In the genomic region with DNA sequence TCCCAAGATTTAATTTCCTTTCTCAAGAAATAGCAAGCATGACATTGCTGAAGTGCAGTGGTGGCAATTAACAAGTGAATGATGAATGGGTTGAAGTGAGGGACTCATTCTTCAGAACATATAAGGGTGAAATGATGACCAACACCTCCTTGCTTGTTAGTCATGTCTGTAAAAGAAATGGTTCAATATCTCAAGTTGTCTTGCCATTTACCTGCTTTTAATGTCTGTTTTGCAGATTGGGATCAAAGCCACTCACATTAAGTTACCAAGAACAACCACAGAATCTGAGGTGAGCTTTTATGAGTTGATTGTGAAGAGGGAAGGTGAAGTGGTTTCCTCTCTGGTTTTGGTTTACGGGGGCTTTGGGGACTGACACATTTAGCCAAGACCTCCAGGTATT, we compare ENCODE assay signal across 23 cellular contexts.
"Had no signal": no experiment of that assay in that cellular context is flagged by ENCODE, and none has a peak within 500 bp of the region (broad histone marks: within the 10 kb centered on the region; RNA-seq: fewer than 3 reads in every experiment).

No MANE protein-coding gene starts in this region.

- DNase-seq: activated CD4-positive, alpha-beta T cell treated with anti-CD3 and anti-CD28 coated beads, Interleukin-2, amount 50 U/mL, for 1 hour; activated CD4-positive, CD25-positive, alpha-beta regulatory T cell; activated gamma-delta T cell; activated naive CD4-positive, alpha-beta T cell treated with anti-CD3 and anti-CD28 coated beads for 36 hours; activated T-cell treated with anti-CD3 and anti-CD28 coated beads for 4 hours; aorta; NCI-H1092; NCI-H1417 treated with DMSO at 0.1 percent for 48 hours; NCI-H1694; NCI-H2029; NCI-H2107; NCI-H2171 treated with DMSO at 0.1 percent for 48 hours; NCI-H226; NCI-H526; NCI-H82; SIG-M5; T-helper 17 cell; T-helper 9 cell had no signal

- H3K27me3 Mint-ChIP-seq: activated naive CD8-positive, alpha-beta T cell; central memory CD8-positive, alpha-beta T cell; IgD-negative memory B cell; T-helper 17 cell had no signal

- H3K4me3 ChIP-seq: breast epithelium had no signal

- H3K36me3 ChIP-seq: breast epithelium had no signal

- H3K4me1 ChIP-seq: breast epithelium had no signal

- H3K9me3 ChIP-seq: breast epithelium had no signal

- ATAC-seq: T-helper 17 cell had no signal

- H3K27me3 ChIP-seq: breast epithelium had no signal

- H3K4me3 Mint-ChIP-seq: activated naive CD4-positive, alpha-beta T cell treated with anti-CD3 and anti-CD28 coated beads for 36 hours; activated naive CD8-positive, alpha-beta T cell; central memory CD8-positive, alpha-beta T cell; IgD-negative memory B cell; T-helper 17 cell had no signal

- H3K9me3 Mint-ChIP-seq: activated naive CD4-positive, alpha-beta T cell treated with anti-CD3 and anti-CD28 coated beads for 36 hours; central memory CD8-positive, alpha-beta T cell; IgD-negative memory B cell had no signal

- H3K4me1 Mint-ChIP-seq: central memory CD8-positive, alpha-beta T cell had no signal

- H3K27ac Mint-ChIP-seq: activated naive CD4-positive, alpha-beta T cell treated with anti-CD3 and anti-CD28 coated beads for 36 hours; activated naive CD8-positive, alpha-beta T cell; IgD-negative memory B cell; T-helper 17 cell had no signal

- H3K27ac ChIP-seq: breast epithelium, KMS-11 had no signal
